Comparison of ENCODE assay signal across 16 cellular contexts in the genomic region with DNA sequence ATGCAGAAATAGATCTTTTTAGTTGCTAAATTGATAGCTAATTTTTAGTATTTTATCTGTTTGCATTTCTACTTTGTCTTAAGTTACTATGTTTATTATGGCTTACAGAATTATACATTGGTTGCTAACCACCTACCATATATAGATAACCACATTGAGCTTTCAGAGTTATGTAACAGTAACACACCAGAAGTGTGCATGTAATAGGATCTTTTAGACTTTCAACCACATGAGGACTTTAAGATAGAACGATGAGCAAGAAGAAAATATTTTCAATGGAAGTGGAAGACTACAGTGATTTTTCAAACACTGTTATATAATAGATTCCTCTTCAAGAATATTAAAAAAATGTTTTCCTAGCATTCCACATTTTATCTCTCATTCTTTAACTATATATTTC.
"Had no signal": no experiment of that assay in that cellular context is flagged by ENCODE, and none has a peak within 500 bp of the region (broad histone marks: within the 10 kb centered on the region; RNA-seq: fewer than 3 reads in every experiment).

No MANE protein-coding gene starts in this region.

- H3K36me3 ChIP-seq: ovary, uterus had no signal

- H3K27me3 ChIP-seq: cardiac muscle cell, gastroesophageal sphincter, neural progenitor cell, ovary, tibial artery, uterus had no signal

- H3K4me1 ChIP-seq: left ventricle myocardium inferior, neural progenitor cell, tibial artery, uterus had no signal

- ATAC-seq: activated CD8-positive, alpha-beta T cell treated with anti-CD3 and anti-CD28 coated beads for 36 hours; gastroesophageal sphincter had no signal

- H3K9me3 ChIP-seq: gastroesophageal sphincter, left ventricle myocardium inferior, ovary, tibial artery, uterus had no signal

- H3K4me3 ChIP-seq: cardiac muscle cell, coronary artery, gastroesophageal sphincter, left ventricle myocardium inferior, neural progenitor cell, ovary, tibial artery, uterus had no signal

- H3K27ac ChIP-seq: cardiac muscle cell, coronary artery, gastroesophageal sphincter, left ventricle myocardium inferior, neural progenitor cell, ovary, tibial artery, uterus, VCaP had no signal

- H3K27ac Mint-ChIP-seq: activated CD8-positive, alpha-beta T cell treated with anti-CD3 and anti-CD28 coated beads for 36 hours; neural progenitor cell had no signal

- H2AFZ ChIP-seq: neural progenitor cell had no signal

- H3K4me3 Mint-ChIP-seq: activated CD8-positive, alpha-beta T cell treated with anti-CD3 and anti-CD28 coated beads for 36 hours; neural progenitor cell had no signal

- H3K4me2 ChIP-seq: neural progenitor cell had no signal

- H3K4me1 Mint-ChIP-seq: neural progenitor cell had no signal

- H3K27me3 Mint-ChIP-seq: activated CD8-positive, alpha-beta T cell treated with anti-CD3 and anti-CD28 coated beads for 36 hours had no signal

- DNase-seq: activated CD8-positive, alpha-beta memory T cell treated with anti-CD3 and anti-CD28 coated beads, Interleukin-2, amount 50 U/mL, for 48 hours; activated CD8-positive, alpha-beta T cell treated with anti-CD3 and anti-CD28 coated beads for 36 hours; effector CD4-positive, alpha-beta T cell; kidney; left ventricle myocardium inferior; mesendoderm; ovary; small intestine; T-helper 9 cell; tibial artery; uterus had no signal

- H3K9ac ChIP-seq: neural progenitor cell had no signal

- H3K9me3 Mint-ChIP-seq: activated CD8-positive, alpha-beta T cell treated with anti-CD3 and anti-CD28 coated beads for 36 hours; neural progenitor cell had no signal
